8 cellular contexts compared by ENCODE assay signal in the genomic region with DNA sequence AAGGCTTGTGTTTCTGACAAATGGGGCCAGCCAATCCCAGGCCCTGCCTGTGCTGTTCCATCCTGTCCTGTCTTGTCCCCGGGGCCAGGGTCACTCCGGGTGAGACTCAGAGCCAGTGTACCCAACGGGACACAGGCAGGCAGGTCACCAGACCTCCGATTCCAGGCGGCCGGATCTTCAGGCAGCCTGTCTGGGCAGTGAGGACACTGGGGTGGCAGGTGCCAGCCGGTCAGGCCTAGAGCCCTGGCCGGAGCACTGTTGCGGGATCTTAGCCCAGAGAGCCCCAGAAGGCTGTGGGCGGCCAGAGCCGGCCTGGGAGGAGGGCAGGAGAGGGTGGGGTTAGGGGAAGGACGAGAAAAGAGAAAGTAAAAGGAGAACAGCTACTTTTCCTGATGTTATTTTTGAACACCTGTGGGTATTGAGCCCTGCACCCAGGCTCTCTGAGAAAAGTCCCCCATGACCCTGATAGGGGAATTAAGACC. TPM values are rescaled to one million over a fixed set of nuclear protein-coding genes. Genes with fewer than 3 reads are reported as not detected.
DNase-seq lines count a peak whose midpoint lies in the region; ATAC-seq and TF ChIP-seq lines count a peak whose summit lies in the region.

No MANE protein-coding gene starts in this region.

- ATAC-seq in GM21786 (IDR thresholded peaks at IDR 0.05; ENCODE audit: unreplicated experiment) (peak; percentile 42), T-cell (replicated peaks in 1 of 4) (no peak)

- H3K27me3 Mint-ChIP-seq in T-cell: peaks cover 0 to 4% of the 10 kb centered on the region in 2 donors

- POLR2A ChIA-PET in T-cell (lab: Charles Lee): no interaction called here

- peak overlapping the region; percentile 9 for H3K4me3 ChIP-seq in fibroblast of villous mesenchyme (ENCODE audit: low read depth, low read length)
- peak overlapping the region; percentile 22 for H3K4me3 ChIP-seq in ovary

- H3K27ac ChIP-seq in ovary: peak overlapping the region; percentile 98 to 99

- peaks cover 43 to 52% (median 44%) of the 10 kb centered on the region in 3 donors for H3K4me1 Mint-ChIP-seq in T-cell

- no peak for TF ChIP-seq EP300 in ovary (IDR thresholded peaks at IDR 0.05)

- 21 to 34% (median 24%) methylated on average over 12 of the region's 12 CpGs for WGBS in ovary, 3 donors

- no peaks in the 10 kb centered on the region for H3K27me3 ChIP-seq in ovary

- H3K9me3 ChIP-seq in ovary: no peaks in the 10 kb centered on the region

- H3K36me3 Mint-ChIP-seq in T-cell: no peaks in the 10 kb centered on the region

- H3K36me3 ChIP-seq in ovary: no peaks in the 10 kb centered on the region

- H3K27ac Mint-ChIP-seq in T-cell: peak overlapping the region; percentile 91 to 94

- H3K9me3 Mint-ChIP-seq in T-cell: no peaks in the 10 kb centered on the region

- DNase-seq in ELR (ENCODE audit: low read depth) (peak; percentile 64), T-cell (peak in 1 of 34 experiments; percentile 18), fibroblast of villous mesenchyme (ENCODE audit: low read depth) (peak; percentile 64), ovary (peak; percentile 40 to 62 (median 61)), NCI-H2196 treated with DMSO at 0.1 percent for 48 hours (lab: John Stamatoyannopoulos, UW; ENCODE audit: unreplicated experiment) (no peak), NCI-H1694 (lab: John Stamatoyannopoulos, UW) (no peak), mesenteric fat pad (ENCODE audit: low spot score) (no peak)

- peaks cover 12% of the 10 kb centered on the region for H3K4me1 ChIP-seq in ovary (ENCODE audit: insufficient read depth)

- intact Hi-C loops in ovary (cut with DNase I): loop anchor here in 3 of 4 donors (1.0 to 2.0 kb wide), 2 partner anchors 62 to 63 kb away; no protein-coding TSS in a partner anchor

- TF ChIP-seq CTCF in fibroblast of villous mesenchyme (IDR thresholded peaks at IDR 0.05; ENCODE audit: insufficient read depth, low read depth, low read length) (no peak), ovary (IDR thresholded peaks at IDR 0.05) (no peak)

- CTCF ChIA-PET in T-cell (lab: Charles Lee): interaction anchor here (0.8 to 2.2 kb wide), 7 partner anchors 32 to 265 kb away, joined by 3 to 23 read pairs (median 3); no protein-coding TSS in a partner anchor

- TF ChIP-seq POLR2A in ovary (IDR thresholded peaks at IDR 0.05): no peak

- H3K4me3 Mint-ChIP-seq in T-cell: peak overlapping the region; percentile 77 to 89 (median 78)

RNA-seq across cellular contexts. Expression of gene ACTB, which starts 27.6 kb away (rescaled TPM):
- 1,000 to 10,000 TPM; 3,072 to 3,822 (median 3,615) TPM for total RNA-seq in T-cell
- total RNA-seq in fibroblast of villous mesenchyme: 9,607 and 9,891 TPM in 2 replicates
- 1,000 to 10,000 TPM; 1,260 to 4,608 (median 3,127) TPM for total RNA-seq in ovary
- polyA plus RNA-seq in ovary: 1,000 to 10,000 TPM; 1,910 to 5,835 TPM
- total RNA-seq in mesenteric fat pad: 4,206 TPM

RNA-seq across cellular contexts. Expression of gene FSCN1, which starts 34.7 kb away (rescaled TPM):
- total RNA-seq in T-cell: 1 to 10 TPM; 4.6 to 6.4 (median 5.7) TPM
- 256 and 312 TPM in 2 replicates for total RNA-seq in fibroblast of villous mesenchyme
- 100 to 1,000 TPM in 3 of 7 donors, 10 to 100 TPM in 4; 55.3 to 182 (median 96.0) TPM for total RNA-seq in ovary
- 10 to 100 TPM; 12.9 to 57.7 TPM for polyA plus RNA-seq in ovary
- 43.1 TPM for total RNA-seq in mesenteric fat pad

RNA-seq across cellular contexts. Expression of gene FBXL18, which starts 44.4 kb away (rescaled TPM):
- total RNA-seq in T-cell (10 to 100 TPM in 3 of 5 donors, 1 to 10 TPM in 2; 8.1 to 14.1 (median 12.0) TPM), fibroblast of villous mesenchyme (10.8 and 13.2 TPM in 2 replicates), ovary (1 to 10 TPM; 2.1 to 8.8 (median 6.1) TPM), mesenteric fat pad (11.4 TPM)
- polyA plus RNA-seq in ovary: 1 to 10 TPM; 1.3 to 1.9 TPM

Comparison
In these comparisons a context has a peak if more than half of its experiments do, and no peak if none do; other contexts are left out.
1. DNase-seq: peak in ELR (single experiment), fibroblast of villous mesenchyme (single experiment) and ovary (5 of 5); none in NCI-H2196 treated with DMSO at 0.1 percent for 48 hours (single experiment), NCI-H1694 (single experiment) and mesenteric fat pad (single experiment).